10 cellular contexts compared by ENCODE assay signal in genomic region chr10:102398172-102399020, GRCh38. TPM values are rescaled to one million over a fixed set of nuclear protein-coding genes. Genes with fewer than 3 reads are reported as not detected.
DNase-seq lines count a peak whose midpoint lies in the region; ATAC-seq and TF ChIP-seq lines count a peak whose summit lies in the region.
"Had no signal": no experiment of that assay in that cellular context is flagged by ENCODE, and none has a peak within 500 bp of the region (broad histone marks: within the 10 kb centered on the region; RNA-seq: fewer than 3 reads in every experiment).

No MANE protein-coding gene starts in this region.

- peaks cover 23% of the 10 kb centered on the region for H3K79me1 ChIP-seq in mesenchymal stem cell (replicated peaks; ENCODE audit: low read length, poor library complexity, severe bottlenecking)

- no peak overlapping the region for H2AK5ac ChIP-seq in mesenchymal stem cell (ENCODE audit: low read length, severe bottlenecking)

- DNase-seq in activated naive CD4-positive, alpha-beta T cell treated with anti-CD3 and anti-CD28 coated beads for 36 hours = no peak
- DNase-seq in activated naive CD4-positive, alpha-beta T cell treated with anti-CD3 and anti-CD28 coated beads, Interleukin-2, amount 50 U/mL, for 16 hours = no peak
- DNase-seq in activated T-cell treated with anti-CD3 and anti-CD28 coated beads, Interleukin-2, amount 50 U/mL, for 72 hours = no peak
- no peak for DNase-seq in mesenchymal stem cell
- DNase-seq in type B pancreatic cell (ENCODE audit: extremely low spot score, unreplicated experiment) = no peak
- DNase-seq in epidermal melanocyte (ENCODE audit: insufficient read length, low spot score) = no peak
- DNase-seq in nucleus accumbens (lab: John Stamatoyannopoulos, UW) = no peak
- DNase-seq: brain microvascular endothelial cell, NCI-H1105 had no signal

- peaks cover 31 to 60% of the 10 kb centered on the region in 2 experiments for H3K36me3 ChIP-seq in mesenchymal stem cell (ENCODE audit: control insufficient read depth in 1 of 2, insufficient read depth in 2 of 2, low read depth in 1 of 2, low read length in 2 of 2)

- no peak overlapping the region for H4K91ac ChIP-seq in mesenchymal stem cell (ENCODE audit: low read length)

- H3K9ac ChIP-seq in mesenchymal stem cell (ENCODE audit: low read length) = peak overlapping the region; percentile 76

- peaks cover 51% of the 10 kb centered on the region for H3K4me1 Mint-ChIP-seq in activated naive CD4-positive, alpha-beta T cell treated with anti-CD3 and anti-CD28 coated beads for 36 hours (ENCODE audit: low read depth)
- H3K4me1 Mint-ChIP-seq in activated T-cell treated with anti-CD3 and anti-CD28 coated beads, Interleukin-2, amount 50 U/mL, for 72 hours (ENCODE audit: low read depth) = peaks cover 43% of the 10 kb centered on the region
- peaks cover 13% of the 10 kb centered on the region for H3K4me1 Mint-ChIP-seq in type B pancreatic cell (ENCODE audit: unreplicated experiment)

- H3K4me3 Mint-ChIP-seq in activated naive CD4-positive, alpha-beta T cell treated with anti-CD3 and anti-CD28 coated beads for 36 hours = peak overlapping the region; percentile 87
- peak overlapping the region; percentile 96 to 99 for H3K4me3 Mint-ChIP-seq in activated T-cell treated with anti-CD3 and anti-CD28 coated beads, Interleukin-2, amount 50 U/mL, for 72 hours
- peak overlapping the region; percentile 76 for H3K4me3 Mint-ChIP-seq in type B pancreatic cell

- no peaks in the 10 kb centered on the region for H3K27me3 Mint-ChIP-seq in activated naive CD4-positive, alpha-beta T cell treated with anti-CD3 and anti-CD28 coated beads for 36 hours (ENCODE audit: low read depth)
- H3K27me3 Mint-ChIP-seq in activated T-cell treated with anti-CD3 and anti-CD28 coated beads, Interleukin-2, amount 50 U/mL, for 72 hours (ENCODE audit: low read depth) = no peaks in the 10 kb centered on the region
- H3K27me3 Mint-ChIP-seq in type B pancreatic cell = peaks cover 3% of the 10 kb centered on the region

- no peaks in the 10 kb centered on the region for H3K9me3 Mint-ChIP-seq in activated naive CD4-positive, alpha-beta T cell treated with anti-CD3 and anti-CD28 coated beads for 36 hours
- H3K9me3 Mint-ChIP-seq in activated T-cell treated with anti-CD3 and anti-CD28 coated beads, Interleukin-2, amount 50 U/mL, for 72 hours = no peaks in the 10 kb centered on the region
- no peaks in the 10 kb centered on the region for H3K9me3 Mint-ChIP-seq in type B pancreatic cell

- 93% methylated on average over 18 of the region's 21 CpGs for WGBS in mesenchymal stem cell

- H3K9me3 ChIP-seq in mesenchymal stem cell (ENCODE audit: control insufficient read depth, low read length) = no peaks in the 10 kb centered on the region

- H3K14ac ChIP-seq in mesenchymal stem cell (ENCODE audit: low read length in 2 of 2) = no peak overlapping the region

- peak overlapping the region; percentile 99 for H3K27ac Mint-ChIP-seq in activated naive CD4-positive, alpha-beta T cell treated with anti-CD3 and anti-CD28 coated beads for 36 hours
- H3K27ac Mint-ChIP-seq in activated T-cell treated with anti-CD3 and anti-CD28 coated beads, Interleukin-2, amount 50 U/mL, for 72 hours = peak overlapping the region; percentile 83
- H3K27ac Mint-ChIP-seq in type B pancreatic cell = peak overlapping the region; percentile 56

- no peak overlapping the region for H2BK15ac ChIP-seq in mesenchymal stem cell (ENCODE audit: low read depth, poor library complexity, severe bottlenecking)

- no peak overlapping the region for H3K27ac ChIP-seq in mesenchymal stem cell (ENCODE audit: low read length, poor library complexity, severe bottlenecking)

- H3K4me1 ChIP-seq in mesenchymal stem cell (ENCODE audit: control insufficient read depth, insufficient read depth, low read depth, low read length) = peaks cover 65% of the 10 kb centered on the region

- H3K4me3 ChIP-seq in mesenchymal stem cell (ENCODE audit: insufficient read depth in 1 of 2, low read depth in 1 of 2, low read length in 2 of 2) = no peak overlapping the region

- H2BK120ac ChIP-seq in mesenchymal stem cell (ENCODE audit: low read depth, low read length) = no peak overlapping the region

- ATAC-seq in activated T-cell treated with anti-CD3 and anti-CD28 coated beads, Interleukin-2, amount 50 U/mL, for 72 hours (replicated peaks in 1 of 2) = no peak
- no peak for ATAC-seq in HG03025 (IDR thresholded peaks at IDR 0.05; ENCODE audit: low FRiP score, unreplicated experiment)

- H2BK12ac ChIP-seq in mesenchymal stem cell (ENCODE audit: low read length in 2 of 2) = no peak overlapping the region

- H3K36me3 Mint-ChIP-seq in activated naive CD4-positive, alpha-beta T cell treated with anti-CD3 and anti-CD28 coated beads for 36 hours (ENCODE audit: low read depth) = peaks cover 71% of the 10 kb centered on the region
- peaks cover 17 to 43% of the 10 kb centered on the region in 2 donors for H3K36me3 Mint-ChIP-seq in activated T-cell treated with anti-CD3 and anti-CD28 coated beads, Interleukin-2, amount 50 U/mL, for 72 hours (ENCODE audit: insufficient read depth in 2 of 2)
- no peaks in the 10 kb centered on the region for H3K36me3 Mint-ChIP-seq in type B pancreatic cell

- H3K4ac ChIP-seq in mesenchymal stem cell (ENCODE audit: low read depth in 1 of 2, low read length in 2 of 2) = no peak overlapping the region

- CTCF ChIA-PET in activated naive CD4-positive, alpha-beta T cell treated with anti-CD3 and anti-CD28 coated beads for 36 hours (lab: Charles Lee) = interaction anchor here (0.7 to 4.2 kb wide), 23 partner anchors 9 to 963 kb away, joined by 3 to 28 read pairs (median 4); partner anchors contain the start of genes C10orf95, FBXL15 and SUFU

- H3K18ac ChIP-seq in mesenchymal stem cell (ENCODE audit: low read depth in 1 of 2, low read length in 2 of 2) = no peak overlapping the region

- H3K27me3 ChIP-seq in mesenchymal stem cell (ENCODE audit: control insufficient read depth in 1 of 2, insufficient read depth in 1 of 2, low read length in 2 of 2) = no peaks in the 10 kb centered on the region
- H3K27me3 ChIP-seq: brain microvascular endothelial cell had no signal

- H3K23ac ChIP-seq in mesenchymal stem cell (ENCODE audit: low read length in 2 of 2) = no peak overlapping the region

- no peak overlapping the region for H3K4me2 ChIP-seq in mesenchymal stem cell (ENCODE audit: low read length, poor library complexity, severe bottlenecking)

- intact Hi-C loops in activated naive CD4-positive, alpha-beta T cell treated with anti-CD3 and anti-CD28 coated beads for 36 hours (cut with micrococcal nuclease) = loop anchor here (1.0 kb wide), 1 partner anchor 169 kb away; no protein-coding TSS in a partner anchor

- H2BK5ac ChIP-seq in mesenchymal stem cell (ENCODE audit: low read depth, low read length, poor library complexity, severe bottlenecking) = no peak overlapping the region

- no peak for TF ChIP-seq CTCF in type B pancreatic cell (conservative IDR thresholded peaks at IDR 0.05)

- no peak overlapping the region for H2AFZ ChIP-seq in mesenchymal stem cell (ENCODE audit: low read depth, low read length)

- H4K8ac ChIP-seq in mesenchymal stem cell (ENCODE audit: low read length) = no peak overlapping the region

RNA-seq across cellular contexts. Expression of gene NFKB2, which starts 2.9 kb away (rescaled TPM):
- 100 to 1,000 TPM; 328 to 345 TPM for total RNA-seq in activated naive CD4-positive, alpha-beta T cell treated with anti-CD3 and anti-CD28 coated beads for 36 hours
- total RNA-seq in activated T-cell treated with anti-CD3 and anti-CD28 coated beads, Interleukin-2, amount 50 U/mL, for 72 hours = 100 to 1,000 TPM; 472 to 564 TPM
- polyA plus RNA-seq in mesenchymal stem cell (2013, experiment 1 of 2) = 11.8 TPM
- 11.2 TPM for polyA plus RNA-seq in mesenchymal stem cell (2013, experiment 2 of 2)
- total RNA-seq in type B pancreatic cell (ENCODE audit: low replicate concordance) = 29.7 and 47.1 TPM in 2 replicates

RNA-seq across cellular contexts. Expression of gene PSD, which starts 20.2 kb away (rescaled TPM):
- total RNA-seq in activated naive CD4-positive, alpha-beta T cell treated with anti-CD3 and anti-CD28 coated beads for 36 hours = 1 to 10 TPM; 6.2 to 7.2 TPM
- 10 to 100 TPM in 1 of 2 donors, 1 to 10 TPM in 1; 8.6 to 11.7 TPM for total RNA-seq in activated T-cell treated with anti-CD3 and anti-CD28 coated beads, Interleukin-2, amount 50 U/mL, for 72 hours
- 2.6 TPM for polyA plus RNA-seq in mesenchymal stem cell (2013, experiment 1 of 2)
- polyA plus RNA-seq in mesenchymal stem cell (2013, experiment 2 of 2) = 2.2 TPM
- total RNA-seq in type B pancreatic cell (ENCODE audit: low replicate concordance) = 7.8 and 9.3 TPM in 2 replicates

RNA-seq across cellular contexts. Expression of gene FBXL15, which starts 22.2 kb away (rescaled TPM):
- total RNA-seq in activated naive CD4-positive, alpha-beta T cell treated with anti-CD3 and anti-CD28 coated beads for 36 hours = 10 to 100 TPM in 1 of 2 experiments, 1 to 10 TPM in 1; 9.9 to 10.8 TPM
- 10 to 100 TPM; 15.3 TPM for total RNA-seq in activated T-cell treated with anti-CD3 and anti-CD28 coated beads, Interleukin-2, amount 50 U/mL, for 72 hours
- polyA plus RNA-seq in mesenchymal stem cell (2013, experiment 1 of 2) = 7.3 TPM
- 7.5 TPM for polyA plus RNA-seq in mesenchymal stem cell (2013, experiment 2 of 2)
- 14.8 and 19.0 TPM in 2 replicates for total RNA-seq in type B pancreatic cell (ENCODE audit: low replicate concordance)

RNA-seq across cellular contexts. Expression of gene CUEDC2, which starts 34.0 kb away (rescaled TPM):
- total RNA-seq in activated naive CD4-positive, alpha-beta T cell treated with anti-CD3 and anti-CD28 coated beads for 36 hours = 10 to 100 TPM; 63.3 to 64.4 TPM
- 10 to 100 TPM; 78.7 to 79.5 TPM for total RNA-seq in activated T-cell treated with anti-CD3 and anti-CD28 coated beads, Interleukin-2, amount 50 U/mL, for 72 hours
- 77.8 TPM for polyA plus RNA-seq in mesenchymal stem cell (2013, experiment 1 of 2)
- 80.7 TPM for polyA plus RNA-seq in mesenchymal stem cell (2013, experiment 2 of 2)
- total RNA-seq in type B pancreatic cell (ENCODE audit: low replicate concordance) = 44.5 and 86.1 TPM in 2 replicates

RNA-seq across cellular contexts. Expression of gene C10orf95, which starts 52.9 kb away (rescaled TPM):
- under 1 TPM; 0.14 to 0.15 TPM for total RNA-seq in activated naive CD4-positive, alpha-beta T cell treated with anti-CD3 and anti-CD28 coated beads for 36 hours
- under 1 TPM in 1 of 2 donors, not detected in 1; 0.21 TPM for total RNA-seq in activated T-cell treated with anti-CD3 and anti-CD28 coated beads, Interleukin-2, amount 50 U/mL, for 72 hours
- not detected for polyA plus RNA-seq in mesenchymal stem cell (2013, experiment 1 of 2)
- 0.03 TPM for polyA plus RNA-seq in mesenchymal stem cell (2013, experiment 2 of 2)
- total RNA-seq in type B pancreatic cell (ENCODE audit: low replicate concordance) = 0.75 and 2.3 TPM in 2 replicates
